ENCODE assay signal across 22 cellular contexts in genomic region chr7:151148319-151149259, GRCh38. TPM values are rescaled to one million over a fixed set of nuclear protein-coding genes. Genes with fewer than 3 reads are reported as not detected.
DNase-seq lines count a peak whose midpoint lies in the region; ATAC-seq and TF ChIP-seq lines count a peak whose summit lies in the region.
"Had no signal": no experiment of that assay in that cellular context is flagged by ENCODE, and none has a peak within 500 bp of the region (broad histone marks: within the 10 kb centered on the region; RNA-seq: fewer than 3 reads in every experiment).

No MANE protein-coding gene starts in this region.

- no peaks in the 10 kb centered on the region for H3K4me1 ChIP-seq in mesenchymal stem cell (ENCODE audit: control insufficient read depth, insufficient read depth, low read depth, low read length)
- no peaks in the 10 kb centered on the region for H3K4me1 ChIP-seq in upper lobe of right lung
- no peaks in the 10 kb centered on the region for H3K4me1 ChIP-seq in hepatocyte (ENCODE audit: insufficient read depth)
- H3K4me1 ChIP-seq: SJSA1 had no signal

- H2BK12ac ChIP-seq in mesenchymal stem cell (ENCODE audit: low read length in 2 of 2): no peak overlapping the region

- H4K91ac ChIP-seq in mesenchymal stem cell (ENCODE audit: low read length): no peak overlapping the region

- H3K36me3 ChIP-seq in mesenchymal stem cell (ENCODE audit: control insufficient read depth in 1 of 2, insufficient read depth in 2 of 2, low read depth in 1 of 2, low read length in 2 of 2) (peaks cover 15 to 20% of the 10 kb centered on the region in 2 experiments), upper lobe of right lung (peaks cover 13% of the 10 kb centered on the region), hepatocyte (replicated peaks; ENCODE audit: insufficient read depth, low read depth) (no peaks in the 10 kb centered on the region)

- peak; percentile 19 for ATAC-seq in upper lobe of right lung
- ATAC-seq in HG03378 (IDR thresholded peaks at IDR 0.05; ENCODE audit: unreplicated experiment): no peak
- ATAC-seq: HCT116 had no signal

- peak overlapping the region; percentile 31 for H4K8ac ChIP-seq in mesenchymal stem cell (ENCODE audit: low read length)

- H3K4me3 ChIP-seq in coronary artery (no peak overlapping the region), mesenchymal stem cell (ENCODE audit: insufficient read depth in 1 of 2, low read depth in 1 of 2, low read length in 2 of 2) (no peak overlapping the region), upper lobe of right lung (no peak overlapping the region), hepatocyte (no peak overlapping the region)
- H3K4me3 ChIP-seq: BLaER1 treated with 17β-estradiol and CSF1 and Interleukin-3, amounts not matched to agents 10 nM and 100 nM; PC-9; SJSA1 had no signal

- H3K27me3 Mint-ChIP-seq in activated T-cell treated with anti-CD3 and anti-CD28 coated beads, Interleukin-2, amount 50 U/mL, for 24 hours: peaks cover 19% of the 10 kb centered on the region

- intact Hi-C loops in upper lobe of right lung (cut with DNase I): no loop called here

- H3K4me1 Mint-ChIP-seq in activated T-cell treated with anti-CD3 and anti-CD28 coated beads, Interleukin-2, amount 50 U/mL, for 24 hours (ENCODE audit: low read depth): no peaks in the 10 kb centered on the region
- H3K4me1 Mint-ChIP-seq: CD8-positive, alpha-beta memory T cell had no signal

- H3K27me3 ChIP-seq in mesenchymal stem cell (ENCODE audit: control insufficient read depth in 1 of 2, insufficient read depth in 1 of 2, low read length in 2 of 2) (peaks cover 47 to 54% of the 10 kb centered on the region in 2 experiments), upper lobe of right lung (peaks cover 30% of the 10 kb centered on the region), hepatocyte (peaks cover 21% of the 10 kb centered on the region)

- H3K14ac ChIP-seq in mesenchymal stem cell (ENCODE audit: low read length in 2 of 2): no peak overlapping the region

- H3K9me3 Mint-ChIP-seq in activated T-cell treated with anti-CD3 and anti-CD28 coated beads, Interleukin-2, amount 50 U/mL, for 24 hours: no peaks in the 10 kb centered on the region
- H3K9me3 Mint-ChIP-seq: CD8-positive, alpha-beta memory T cell had no signal

- peak; percentile 14 for DNase-seq in activated T-cell treated with anti-CD3 and anti-CD28 coated beads, Interleukin-2, amount 50 U/mL, for 24 hours
- DNase-seq in activated T-cell treated with anti-CD3 and anti-CD28 coated beads for 4 hours (no peak), coronary artery (ENCODE audit: low spot score) (peak; percentile 56), mesenchymal stem cell (no peak), upper lobe of right lung (no peak), NCI-H1417 (lab: John Stamatoyannopoulos, UW) (no peak), hepatocyte (ENCODE audit: low spot score) (no peak)
- DNase-seq: CD8-positive, alpha-beta memory T cell; DMS53; EL; GOT3; KG1; NCI-H1105 treated with DMSO at 0.1 percent for 48 hours; NCI-H187; NCI-H345; NCI-H524 treated with DMSO at 0.1 percent for 48 hours; PC-9 had no signal

- no peak overlapping the region for H3K4me3 Mint-ChIP-seq in activated T-cell treated with anti-CD3 and anti-CD28 coated beads, Interleukin-2, amount 50 U/mL, for 24 hours
- H3K4me3 Mint-ChIP-seq: CD8-positive, alpha-beta memory T cell had no signal

- no peak overlapping the region for H3K9ac ChIP-seq in mesenchymal stem cell (ENCODE audit: low read length)
- H3K9ac ChIP-seq: BLaER1 treated with 17β-estradiol and CSF1 and Interleukin-3, amounts not matched to agents 10 nM and 100 nM had no signal

- no peaks in the 10 kb centered on the region for H3K79me2 ChIP-seq in hepatocyte

- peaks cover 9% of the 10 kb centered on the region for H3K36me3 Mint-ChIP-seq in activated T-cell treated with anti-CD3 and anti-CD28 coated beads, Interleukin-2, amount 50 U/mL, for 24 hours (ENCODE audit: low read depth)

- H3K79me1 ChIP-seq in mesenchymal stem cell (replicated peaks; ENCODE audit: low read length, poor library complexity, severe bottlenecking): no peaks in the 10 kb centered on the region

- H2BK15ac ChIP-seq in mesenchymal stem cell (ENCODE audit: low read depth, poor library complexity, severe bottlenecking): no peak overlapping the region

- H2AFZ ChIP-seq in mesenchymal stem cell (ENCODE audit: low read depth, low read length) (no peak overlapping the region), hepatocyte (no peak overlapping the region)
- H2AFZ ChIP-seq: PC-9 had no signal

- H3K18ac ChIP-seq in mesenchymal stem cell (ENCODE audit: low read depth in 1 of 2, low read length in 2 of 2): no peak overlapping the region

- no peaks in the 10 kb centered on the region for H4K20me1 ChIP-seq in hepatocyte (ENCODE audit: insufficient read depth, poor library complexity, severe bottlenecking)

- H3K27ac Mint-ChIP-seq in activated T-cell treated with anti-CD3 and anti-CD28 coated beads, Interleukin-2, amount 50 U/mL, for 24 hours: no peak overlapping the region

- H3K4ac ChIP-seq in mesenchymal stem cell (ENCODE audit: low read depth in 1 of 2, low read length in 2 of 2): no peak overlapping the region

- no peak overlapping the region for H2AK5ac ChIP-seq in mesenchymal stem cell (ENCODE audit: low read length, severe bottlenecking)

- H3K4me2 ChIP-seq in mesenchymal stem cell (ENCODE audit: low read length, poor library complexity, severe bottlenecking) (no peak overlapping the region), hepatocyte (no peak overlapping the region)
- H3K4me2 ChIP-seq: BLaER1 treated with 17β-estradiol and CSF1 and Interleukin-3, amounts not matched to agents 10 nM and 100 nM; PC-9 had no signal

- WGBS in mesenchymal stem cell: 87% methylated on average over 22 of the region's 22 CpGs
- 75% methylated on average over 22 of the region's 22 CpGs for WGBS in hepatocyte (ENCODE audit: low lambda C conversion rate, missing lambda C conversion rate)

- no peak overlapping the region for H3K27ac ChIP-seq in coronary artery
- no peak overlapping the region for H3K27ac ChIP-seq in mesenchymal stem cell (ENCODE audit: low read length, poor library complexity, severe bottlenecking)
- H3K27ac ChIP-seq in upper lobe of right lung: no peak overlapping the region
- H3K27ac ChIP-seq in hepatocyte: no peak overlapping the region
- H3K27ac ChIP-seq: BLaER1 treated with 17β-estradiol and CSF1 and Interleukin-3, amounts not matched to agents 10 nM and 100 nM; PC-9; SJSA1 had no signal

- H3K9me2 ChIP-seq in hepatocyte (replicated peaks; ENCODE audit: insufficient read depth): no peaks in the 10 kb centered on the region

- no peak overlapping the region for H2BK5ac ChIP-seq in mesenchymal stem cell (ENCODE audit: low read depth, low read length, poor library complexity, severe bottlenecking)

- TF ChIP-seq CTCF in coronary artery (IDR thresholded peaks at IDR 0.05) (no peak), upper lobe of right lung (IDR thresholded peaks at IDR 0.05) (no peak), hepatocyte (IDR thresholded peaks at IDR 0.05; ENCODE audit: poor library complexity) (no peak)

- no peak overlapping the region for H3K23ac ChIP-seq in mesenchymal stem cell (ENCODE audit: low read length in 2 of 2)

- no peak overlapping the region for H2BK120ac ChIP-seq in mesenchymal stem cell (ENCODE audit: low read depth, low read length)

- H3K9me3 ChIP-seq in mesenchymal stem cell (ENCODE audit: control insufficient read depth, low read length): no peaks in the 10 kb centered on the region
- H3K9me3 ChIP-seq in upper lobe of right lung: no peaks in the 10 kb centered on the region
- H3K9me3 ChIP-seq in hepatocyte (ENCODE audit: low read depth): no peaks in the 10 kb centered on the region
- H3K9me3 ChIP-seq: BLaER1 treated with 17β-estradiol and CSF1 and Interleukin-3, amounts not matched to agents 10 nM and 100 nM; SJSA1 had no signal

RNA-seq across cellular contexts. Expression of gene GBX1, which starts 18.9 kb away (rescaled TPM):
- not detected for polyA plus RNA-seq in mesenchymal stem cell (2013, experiment 1 of 2)
- polyA plus RNA-seq in mesenchymal stem cell (2013, experiment 2 of 2): not detected
- total RNA-seq in upper lobe of right lung (not detected), hepatocyte (not detected in 2 replicates)
- polyA plus RNA-seq in hepatocyte: not detected in 2 replicates
- total RNA-seq: A673; CD8-positive, alpha-beta memory T cell; PC-9; SJSA1 had no signal
- polyA plus RNA-seq: CD8-positive, alpha-beta memory T cell had no signal

RNA-seq across cellular contexts. Expression of gene ASB10, which starts 38.5 kb away (rescaled TPM):
- polyA plus RNA-seq in mesenchymal stem cell (2013, experiment 1 of 2): not detected
- polyA plus RNA-seq in mesenchymal stem cell (2013, experiment 2 of 2): not detected
- not detected for total RNA-seq in upper lobe of right lung
- total RNA-seq in hepatocyte: not detected in 2 replicates
- not detected in 2 replicates for polyA plus RNA-seq in hepatocyte
- total RNA-seq: A673; CD8-positive, alpha-beta memory T cell; PC-9; SJSA1 had no signal
- polyA plus RNA-seq: CD8-positive, alpha-beta memory T cell had no signal

Comparison
In these comparisons a context has a peak if more than half of its experiments do, and no peak if none do; other contexts are left out.
1. DNase-seq: peak in activated T-cell treated with anti-CD3 and anti-CD28 coated beads, Interleukin-2, amount 50 U/mL, for 24 hours (single experiment) and coronary artery (single experiment); none in activated T-cell treated with anti-CD3 and anti-CD28 coated beads for 4 hours (single experiment), mesenchymal stem cell (single experiment), upper lobe of right lung (single experiment), NCI-H1417 (0 of 3) and hepatocyte (single experiment).